ENCODE assay signal across 19 cellular contexts in the genomic region with DNA sequence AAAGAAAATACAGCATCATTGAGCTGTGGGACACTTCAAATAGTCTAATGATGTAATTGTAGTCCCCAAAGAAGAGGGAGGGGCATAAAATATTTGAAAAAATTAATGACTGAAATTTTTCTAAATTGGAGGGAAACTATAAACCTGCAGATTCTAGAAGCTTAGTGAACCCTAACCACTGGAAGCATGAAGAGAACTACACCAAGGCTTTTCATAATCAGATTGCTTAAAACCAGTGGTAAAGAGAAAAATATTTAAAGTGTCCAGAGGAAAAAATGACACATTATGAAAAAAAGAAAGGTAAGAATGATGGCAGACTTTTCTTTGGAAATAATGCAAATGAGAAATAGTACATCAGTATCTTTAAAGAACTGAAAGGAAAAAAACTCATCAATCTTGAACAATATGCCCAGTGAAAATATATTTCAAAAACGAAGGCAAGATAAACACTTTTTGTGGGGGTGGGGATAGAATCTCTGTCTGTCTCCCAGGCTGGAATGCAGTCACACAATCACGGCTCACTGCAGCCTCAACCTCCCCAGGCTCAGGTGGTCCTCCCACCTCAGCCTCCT.
"Had no signal": no experiment of that assay in that cellular context is flagged by ENCODE, and none has a peak within 500 bp of the region (broad histone marks: within the 10 kb centered on the region; RNA-seq: fewer than 3 reads in every experiment).

No MANE protein-coding gene starts in this region.

- H3K4me3 Mint-ChIP-seq: naive B cell; neural crest cell; T-helper 2 cell treated with Interferon-gamma antibody and Interleukin-4, amounts not matched to agents 5 μg/mL and 100 μg/mL, for 36 hours had no signal

- H3K27ac Mint-ChIP-seq: T-helper 2 cell treated with Interferon-gamma antibody and Interleukin-4, amounts not matched to agents 5 μg/mL and 100 μg/mL, for 36 hours had no signal

- H3K9me3 Mint-ChIP-seq: naive B cell; neural crest cell; T-helper 2 cell treated with Interferon-gamma antibody and Interleukin-4, amounts not matched to agents 5 μg/mL and 100 μg/mL, for 36 hours had no signal

- DNase-seq: activated CD4-positive, alpha-beta T cell treated with anti-CD3 and anti-CD28 coated beads for 1 hour; activated CD8-positive, alpha-beta memory T cell treated with anti-CD3 and anti-CD28 coated beads, Interleukin-2, amount 50 U/mL, for 4 hours; central memory CD4-positive, alpha-beta T cell; effector memory CD4-positive, alpha-beta T cell; hippocampal formation; kidney glomerular epithelial cell; left lung; naive B cell; posterior cingulate gyrus; SIG-M5; SK-N-SH; small intestine; stimulated activated CD4-positive, alpha-beta T cell treated with anti-CD3 and anti-CD28 coated beads, Interleukin-2, amount 100 ng/mL, for 24 hours; stimulated activated naive CD4-positive, alpha-beta T cell treated with Interleukin-2 at 50 U/mL for 16 hours; tibial artery had no signal

- H3K27me3 Mint-ChIP-seq: naive B cell had no signal

- H3K36me3 Mint-ChIP-seq: naive B cell had no signal

- ATAC-seq: esophagus mucosa, left lung, sciatic nerve had no signal

- H3K4me1 Mint-ChIP-seq: neural crest cell had no signal
